Comparison of ENCODE assay signal across 27 cellular contexts in the genomic region with DNA sequence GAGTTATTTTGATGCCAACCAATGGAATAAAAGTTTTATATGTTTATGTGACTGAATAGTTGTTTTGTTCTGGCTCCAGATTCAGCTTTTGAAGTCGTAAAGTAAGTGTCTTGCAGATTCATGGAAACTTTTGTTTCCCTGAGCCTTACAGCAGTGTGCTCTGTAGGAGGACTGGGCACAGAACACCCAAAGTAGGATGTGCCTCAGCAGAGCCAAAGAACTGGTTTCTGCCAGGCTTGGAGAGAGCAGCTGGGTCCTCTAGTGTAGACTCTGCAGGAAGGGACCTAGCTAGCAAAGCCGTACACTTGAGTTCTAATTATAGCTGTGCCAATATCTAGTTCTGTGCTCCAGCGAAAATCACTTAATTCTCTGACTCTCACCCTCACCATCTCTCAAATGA.
"Had no signal": no experiment of that assay in that cellular context is flagged by ENCODE, and none has a peak within 500 bp of the region (broad histone marks: within the 10 kb centered on the region; RNA-seq: fewer than 3 reads in every experiment).

No MANE protein-coding gene starts in this region.

- H3K4me1 ChIP-seq: ascending aorta, body of pancreas, Peyer's patch had no signal

- ATAC-seq: activated naive CD4-positive, alpha-beta T cell treated with anti-CD3 and anti-CD28 coated beads, Interleukin-2, amount 50 U/mL, for 72 hours; activated naive CD8-positive, alpha-beta T cell treated with anti-CD3 and anti-CD28 coated beads, Interleukin-2, amount 50 U/mL, for 24 hours; activated T-cell treated with anti-CD3 and anti-CD28 coated beads, Interleukin-2, amount 50 U/mL, for 4 hours; body of pancreas; T-helper 17 cell had no signal

- H3K4me3 Mint-ChIP-seq: activated CD4-positive, alpha-beta memory T cell treated with anti-CD3 and anti-CD28 coated beads for 36 hours; activated CD4-positive, alpha-beta T cell treated with anti-CD3 and anti-CD28 coated beads, Interleukin-2, amount 10 ng/mL, durations not matched to agents 7 days and 5 days; activated naive CD8-positive, alpha-beta T cell treated with anti-CD3 and anti-CD28 coated beads, Interleukin-2, amount 50 U/mL, for 24 hours; activated T-cell treated with anti-CD3 and anti-CD28 coated beads, Interleukin-2, amount 50 U/mL, for 4 hours; T-helper 17 cell had no signal

- H3K9me3 ChIP-seq: ascending aorta, body of pancreas, Peyer's patch had no signal

- H3K4me1 Mint-ChIP-seq: activated CD4-positive, alpha-beta T cell treated with anti-CD3 and anti-CD28 coated beads, Interleukin-2, amount 10 ng/mL, durations not matched to agents 7 days and 5 days; activated naive CD8-positive, alpha-beta T cell treated with anti-CD3 and anti-CD28 coated beads, Interleukin-2, amount 50 U/mL, for 24 hours; T-helper 17 cell had no signal

- H3K27ac ChIP-seq: ascending aorta, body of pancreas, coronary artery, Peyer's patch, RWPE1 had no signal

- H3K27me3 Mint-ChIP-seq: activated CD4-positive, alpha-beta T cell treated with anti-CD3 and anti-CD28 coated beads, Interleukin-2, amount 10 ng/mL, durations not matched to agents 7 days and 5 days; T-helper 17 cell had no signal

- H3K36me3 Mint-ChIP-seq: activated CD4-positive, alpha-beta memory T cell treated with anti-CD3 and anti-CD28 coated beads for 36 hours; activated naive CD4-positive, alpha-beta T cell treated with anti-CD3 and anti-CD28 coated beads, Interleukin-2, amount 50 U/mL, for 72 hours had no signal

- H3K27me3 ChIP-seq: ascending aorta, body of pancreas, Peyer's patch had no signal

- H3K9me3 Mint-ChIP-seq: activated CD4-positive, alpha-beta memory T cell treated with anti-CD3 and anti-CD28 coated beads for 36 hours; activated CD4-positive, alpha-beta T cell treated with anti-CD3 and anti-CD28 coated beads, Interleukin-2, amount 10 ng/mL, durations not matched to agents 7 days and 5 days; activated naive CD4-positive, alpha-beta T cell treated with anti-CD3 and anti-CD28 coated beads, Interleukin-2, amount 50 U/mL, for 72 hours; activated naive CD8-positive, alpha-beta T cell treated with anti-CD3 and anti-CD28 coated beads, Interleukin-2, amount 50 U/mL, for 24 hours; activated T-cell treated with anti-CD3 and anti-CD28 coated beads, Interleukin-2, amount 50 U/mL, for 4 hours had no signal

- DNase-seq: activated CD4-positive, alpha-beta memory T cell treated with anti-CD3 and anti-CD28 coated beads for 36 hours; activated CD4-positive, alpha-beta T cell treated with anti-CD3 and anti-CD28 coated beads, Interleukin-2, amount 10 ng/mL, durations not matched to agents 7 days and 5 days; activated CD4-positive, CD25-positive, alpha-beta regulatory T cell; activated CD8-positive, alpha-beta memory T cell treated with anti-CD3 and anti-CD28 coated beads for 24 hours; activated effector memory CD4-positive, alpha-beta T cell treated with anti-CD3 and anti-CD28 coated beads, Interleukin-2, amount 50 U/mL, for 16 hours; activated naive CD4-positive, alpha-beta T cell treated with Interleukin-2 at 50 U/mL for 16 hours; activated naive CD8-positive, alpha-beta T cell treated with anti-CD3 and anti-CD28 coated beads, Interleukin-2, amount 50 U/mL, for 24 hours; activated T-cell treated with anti-CD3 and anti-CD28 coated beads, Interleukin-2, amount 50 U/mL, for 4 hours; amniotic stem cell; body of pancreas; central memory CD4-positive, alpha-beta T cell; KG1; NCI-H1048; NCI-H1436 treated with DMSO at 0.1 percent for 48 hours; NCI-H1930; NCI-H2107; NCI-H446 treated with DMSO at 0.1 percent for 48 hours; NCI-H526 treated with DMSO at 0.1 percent for 48 hours; NK-92 treated with Interleukin-12 subunit alpha and Interleukin-12 subunit beta, amount 100 ng/mL, for 24 hours; Peyer's patch; Right ventricle myocardium superior; T-helper 17 cell; T-helper 9 cell had no signal

- H3K27ac Mint-ChIP-seq: activated CD4-positive, alpha-beta memory T cell treated with anti-CD3 and anti-CD28 coated beads for 36 hours; activated CD4-positive, alpha-beta T cell treated with anti-CD3 and anti-CD28 coated beads, Interleukin-2, amount 10 ng/mL, durations not matched to agents 7 days and 5 days; activated naive CD4-positive, alpha-beta T cell treated with anti-CD3 and anti-CD28 coated beads, Interleukin-2, amount 50 U/mL, for 72 hours; activated naive CD8-positive, alpha-beta T cell treated with anti-CD3 and anti-CD28 coated beads, Interleukin-2, amount 50 U/mL, for 24 hours; T-helper 17 cell had no signal

- H3K4me3 ChIP-seq: ascending aorta, body of pancreas, coronary artery, Peyer's patch had no signal

- H3K36me3 ChIP-seq: ascending aorta, Peyer's patch had no signal
